Comparison of ENCODE assay signal across 13 cellular contexts in the genomic region with DNA sequence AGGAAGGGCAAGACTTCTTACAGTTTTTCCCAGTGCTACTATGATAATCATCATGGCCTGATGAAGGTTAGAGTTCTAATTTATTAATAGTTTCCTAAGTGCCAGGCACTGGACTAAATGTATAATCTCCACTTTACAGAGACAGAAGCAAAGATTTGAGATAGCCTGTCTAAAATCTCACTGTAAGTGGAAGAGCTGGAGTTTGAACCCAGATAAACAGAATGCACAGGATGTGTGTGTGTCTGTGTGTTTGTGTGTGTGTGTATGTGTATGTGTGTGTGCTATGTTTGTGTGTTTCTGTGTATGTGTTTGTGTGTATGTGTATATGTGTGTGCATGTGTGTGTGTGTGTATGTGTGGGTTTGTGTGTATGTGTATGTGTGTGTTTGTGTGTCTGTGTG.
DNase-seq lines count a peak whose midpoint lies in the region; ATAC-seq, FAIRE-seq and TF ChIP-seq lines count a peak whose summit lies in the region.
"Had no signal": no experiment of that assay in that cellular context is flagged by ENCODE, and none has a peak within 500 bp of the region (broad histone marks: within the 10 kb centered on the region; RNA-seq: fewer than 3 reads in every experiment).

No MANE protein-coding gene starts in this region.

- FAIRE-seq in endothelial cell of umbilical vein (lab: Jason Lieb, UNC) (peak; percentile 37), small intestine (lab: Jason Lieb, UNC) (no peak)

- H2AFZ ChIP-seq in SK-N-SH (ENCODE audit: low read depth) (no peak overlapping the region), endothelial cell of umbilical vein (ENCODE audit: low read depth, low read length) (no peak overlapping the region)

- H3K4me2 ChIP-seq in SK-N-SH (peak overlapping the region; percentile 32; the same call in 1 of the 2 replicates), endothelial cell of umbilical vein (ENCODE audit: insufficient read depth, low read length) (no peak overlapping the region)

- in situ Hi-C loops in brain microvascular endothelial cell (cut with HindIII; ENCODE audit: low pct_ligation_motif_present, low sequenced_read_pairs), result no loop called here

- H3K9me3 ChIP-seq in SK-N-SH (no peaks in the 10 kb centered on the region), endothelial cell of umbilical vein (replicated peaks; ENCODE audit: control insufficient read depth, insufficient read depth, low read length) (no peaks in the 10 kb centered on the region), small intestine (ENCODE audit: control insufficient read depth, low read depth) (no peaks in the 10 kb centered on the region), heart right ventricle (no peaks in the 10 kb centered on the region)

- intact Hi-C loops in endothelial cell of umbilical vein (cut with micrococcal nuclease), result no loop called here
- intact Hi-C loops in heart right ventricle (cut with DNase I), result no loop called here

- TF ChIP-seq CTCF in C4-2B (conservative IDR thresholded peaks at IDR 0.05), result no peak
- no peak for TF ChIP-seq CTCF in SK-N-SH (IDR thresholded peaks at IDR 0.05)
- TF ChIP-seq CTCF in endothelial cell of umbilical vein (IDR thresholded peaks at IDR 0.05; ENCODE audit: extremely low read depth in 1 of 2, insufficient read depth in 1 of 2, low read depth in 1 of 2, low read length in 2 of 2), result no peak
- no peak for TF ChIP-seq CTCF in heart right ventricle (IDR thresholded peaks at IDR 0.05)
- TF ChIP-seq CTCF in brain microvascular endothelial cell (IDR thresholded peaks at IDR 0.05; ENCODE audit: low read depth, low read length, missing control alignments), result no peak

- H3K4me1 ChIP-seq in SK-N-SH (ENCODE audit: control insufficient read depth in 1 of 2, insufficient read depth in 2 of 2, low read depth in 1 of 2, low read length in 1 of 2) (peaks cover 10 to 42% of the 10 kb centered on the region in 2 experiments; a peak in 3 of 4 replicates), endothelial cell of umbilical vein (ENCODE audit: control insufficient read depth, extremely low read depth, insufficient read depth, low read length) (peaks cover 15% of the 10 kb centered on the region), small intestine (ENCODE audit: control insufficient read depth in 2 of 2, insufficient read depth in 1 of 2, low read depth in 1 of 2, low read length in 1 of 2) (peaks cover 3 to 4% of the 10 kb centered on the region in 2 donors), heart right ventricle (peaks cover 7 to 47% (median 28%) of the 10 kb centered on the region in 9 donors)

- TF ChIP-seq RAD21 in SK-N-SH (IDR thresholded peaks at IDR 0.05; ENCODE audit: low read length), result no peak; the same call in 1 of the 2 replicates

- H3K9ac ChIP-seq in SK-N-SH (no peak overlapping the region), endothelial cell of umbilical vein (replicated peaks; ENCODE audit: extremely low read depth, insufficient read depth, low read length) (no peak overlapping the region)

- dilution Hi-C loops in endothelial cell of umbilical vein (cut with MboI; ENCODE audit: extremely low pct_ligation_motif_present, low sequenced_read_pairs), result no loop called here

- 0 out of 4 replicates have a peak, but pooled peaks of 1 of the 2 experiments have one; percentile 26 for TF ChIP-seq EP300 in SK-N-SH (IDR thresholded peaks at IDR 0.05; ENCODE audit: borderline replicate concordance in 1 of 2, low read depth in 1 of 2, low read length in 1 of 2)

- H3K27ac ChIP-seq in C4-2B, result peak overlapping the region; percentile 79
- H3K27ac ChIP-seq in SK-N-SH (ENCODE audit: low read depth in 2 of 2, low read length in 1 of 2), result peak overlapping the region in 1 of 2 experiments; percentile 71; a peak in 1 of 4 replicates
- H3K27ac ChIP-seq in endothelial cell of umbilical vein (ENCODE audit: insufficient read depth, low read depth, low read length), result no peak overlapping the region
- H3K27ac ChIP-seq in small intestine (ENCODE audit: low read depth in 1 of 2, low read length in 1 of 2), result no peak overlapping the region
- H3K27ac ChIP-seq in heart right ventricle, result peak overlapping the region in 3 of 10 donors; percentile 49 to 65 (median 57)
- H3K27ac ChIP-seq in brain microvascular endothelial cell, result no peak overlapping the region

- ATAC-seq in HG03039 (IDR thresholded peaks at IDR 0.05; ENCODE audit: unreplicated experiment), result no peak
- no peak for ATAC-seq in heart right ventricle
- ATAC-seq: effector memory CD8-positive, alpha-beta T cell had no signal

- H4K20me1 ChIP-seq in SK-N-SH (ENCODE audit: insufficient read depth), result no peaks in the 10 kb centered on the region
- H4K20me1 ChIP-seq in endothelial cell of umbilical vein (replicated peaks; ENCODE audit: control insufficient read depth, extremely low read depth, insufficient read depth, low read length), result no peaks in the 10 kb centered on the region

- H3K36me3 ChIP-seq in SK-N-SH (replicated peaks in 1 of 2; ENCODE audit: control insufficient read depth in 1 of 2, insufficient read depth in 2 of 2, low read length in 1 of 2) (no peaks in the 10 kb centered on the region), endothelial cell of umbilical vein (ENCODE audit: control insufficient read depth in 2 of 2, extremely low read depth in 1 of 2, insufficient read depth in 2 of 2, low read length in 2 of 2) (no peaks in the 10 kb centered on the region), small intestine (ENCODE audit: control insufficient read depth in 2 of 2, insufficient read depth in 2 of 2, low read length in 2 of 2) (no peaks in the 10 kb centered on the region), heart right ventricle (no peaks in the 10 kb centered on the region), brain microvascular endothelial cell (replicated peaks) (no peaks in the 10 kb centered on the region)

- BruUV-seq in endothelial cell of umbilical vein (replicated peaks; lab: Mats Ljungman, UMichigan), result no TSS peak

- POLR2A ChIA-PET in SK-N-SH (lab: Yijun Ruan, JAX), result no interaction called here
- POLR2A ChIA-PET in endothelial cell of umbilical vein (lab: Charles Lee), result no interaction called here

- H3K79me2 ChIP-seq in SK-N-SH (ENCODE audit: insufficient read depth) (no peaks in the 10 kb centered on the region), endothelial cell of umbilical vein (ENCODE audit: control insufficient read depth, insufficient read depth, low read length) (no peaks in the 10 kb centered on the region)

- H3K27me3 ChIP-seq in SK-N-SH (ENCODE audit: insufficient read depth), result no peaks in the 10 kb centered on the region; the same call in 1 of the 2 replicates
- H3K27me3 ChIP-seq in endothelial cell of umbilical vein (ENCODE audit: control insufficient read depth in 2 of 2, insufficient read depth in 2 of 2, low read length in 2 of 2), result no peaks in the 10 kb centered on the region
- no peaks in the 10 kb centered on the region for H3K27me3 ChIP-seq in small intestine (ENCODE audit: control insufficient read depth in 2 of 2, insufficient read depth in 2 of 2, low read length in 2 of 2)
- H3K27me3 ChIP-seq in heart right ventricle, result peaks cover 0 to 9% (median 0%) of the 10 kb centered on the region in 7 donors
- peaks cover 6% of the 10 kb centered on the region for H3K27me3 ChIP-seq in brain microvascular endothelial cell (replicated peaks)

- no peaks in the 10 kb centered on the region for H3K9me2 ChIP-seq in SK-N-SH

- CTCF ChIA-PET in SK-N-SH (lab: Yijun Ruan, JAX) (interaction anchor here (1.8 kb wide), 1 partner anchor 168 kb away, joined by 5 read pairs; no protein-coding TSS in a partner anchor), endothelial cell of umbilical vein (lab: Charles Lee) (interaction anchor here (0.6 to 1.3 kb wide), 2 partner anchors 25 to 326 kb away, joined by 3 to 4 read pairs; no protein-coding TSS in a partner anchor)

- H3F3A ChIP-seq in SK-N-SH (replicated peaks; ENCODE audit: insufficient read depth), result no peaks in the 10 kb centered on the region

- H3K4me3 ChIP-seq in SK-N-SH (ENCODE audit: low read depth in 2 of 2, low read length in 1 of 2) (no peak overlapping the region), endothelial cell of umbilical vein (replicated peaks in 1 of 3; ENCODE audit: insufficient read depth in 1 of 3, low read depth in 1 of 3, low read length in 3 of 3) (no peak overlapping the region), small intestine (ENCODE audit: low read depth in 1 of 2, low read length in 2 of 2) (no peak overlapping the region), heart right ventricle (no peak overlapping the region), brain microvascular endothelial cell (ENCODE audit: low read depth, low read length) (no peak overlapping the region)

- DNase-seq in SK-N-SH, result peak; percentile 43
- DNase-seq in endothelial cell of umbilical vein (ENCODE audit: low read depth, low spot score), result no peak
- DNase-seq in small intestine, result peak; percentile 47
- DNase-seq in NCI-H526 (lab: John Stamatoyannopoulos, UW), result no peak
- DNase-seq in heart right ventricle, result no peak
- no peak for DNase-seq in brain microvascular endothelial cell
- DNase-seq: activated CD4-positive, alpha-beta T cell treated with anti-CD3 and anti-CD28 coated beads for 1 hour; caudate nucleus; effector memory CD8-positive, alpha-beta T cell; NCI-H1417 treated with DMSO at 0.1 percent for 48 hours; stimulated activated naive CD4-positive, alpha-beta T cell had no signal

- TF ChIP-seq POLR2A in endothelial cell of umbilical vein (IDR thresholded peaks at IDR 0.05; ENCODE audit: low read depth, low read length), result no peak

- H3K9me1 ChIP-seq in endothelial cell of umbilical vein (replicated peaks; ENCODE audit: control insufficient read depth, extremely low read depth, insufficient read depth, low read length), result no peaks in the 10 kb centered on the region

TF ChIP-seq in SK-N-SH, 30 proteins besides CTCF, POLR2A, EP300 and RAD21 (continues in another document):
- TF ChIP-seq GATA2 (CRISPR knock-in tag; IDR thresholded peaks at IDR 0.05) (peak; percentile 91), RCOR1 (IDR thresholded peaks at IDR 0.05; ENCODE audit: low read length) (peak; percentile 61; the same call in 1 of the 2 replicates), TAF1 (IDR thresholded peaks at IDR 0.05; ENCODE audit: borderline replicate concordance, low read depth, low read length) (no peak)

TF ChIP-seq in endothelial cell of umbilical vein, 7 proteins besides CTCF, POLR2A, EP300 and RAD21:
- TF ChIP-seq POLR2AphosphoS5 (IDR thresholded peaks at IDR 0.05; ENCODE audit: insufficient read depth, low read depth, low read length) (no peak), MAX (IDR thresholded peaks at IDR 0.05; ENCODE audit: insufficient read depth, insufficient read length) (no peak), JUN (IDR thresholded peaks at IDR 0.05; ENCODE audit: borderline replicate concordance, insufficient read depth, insufficient read length, low read depth) (no peak), EZH2 (IDR thresholded peaks at IDR 0.05; ENCODE audit: borderline replicate concordance, low read depth, low read length, severe bottlenecking) (no peak), FOS (IDR thresholded peaks at IDR 0.05; ENCODE audit: borderline replicate concordance, insufficient read depth, low read length) (no peak), GATA2 (IDR thresholded peaks at IDR 0.05; ENCODE audit: insufficient read depth, insufficient read length, low read depth, low read length) (peak; percentile 10)
TF ChIP-seq in endothelial cell of umbilical vein: peak in this region for 1.

Comparison
In these comparisons a context has a peak if more than half of its experiments do, and no peak if none do; other contexts are left out.
1. DNase-seq: peak in SK-N-SH (single experiment) and small intestine (single experiment); none in endothelial cell of umbilical vein (single experiment), NCI-H526 (0 of 2), heart right ventricle (0 of 2) and brain microvascular endothelial cell (single experiment).